ENCODE assay signal across 1 cellular context in the genomic region with DNA sequence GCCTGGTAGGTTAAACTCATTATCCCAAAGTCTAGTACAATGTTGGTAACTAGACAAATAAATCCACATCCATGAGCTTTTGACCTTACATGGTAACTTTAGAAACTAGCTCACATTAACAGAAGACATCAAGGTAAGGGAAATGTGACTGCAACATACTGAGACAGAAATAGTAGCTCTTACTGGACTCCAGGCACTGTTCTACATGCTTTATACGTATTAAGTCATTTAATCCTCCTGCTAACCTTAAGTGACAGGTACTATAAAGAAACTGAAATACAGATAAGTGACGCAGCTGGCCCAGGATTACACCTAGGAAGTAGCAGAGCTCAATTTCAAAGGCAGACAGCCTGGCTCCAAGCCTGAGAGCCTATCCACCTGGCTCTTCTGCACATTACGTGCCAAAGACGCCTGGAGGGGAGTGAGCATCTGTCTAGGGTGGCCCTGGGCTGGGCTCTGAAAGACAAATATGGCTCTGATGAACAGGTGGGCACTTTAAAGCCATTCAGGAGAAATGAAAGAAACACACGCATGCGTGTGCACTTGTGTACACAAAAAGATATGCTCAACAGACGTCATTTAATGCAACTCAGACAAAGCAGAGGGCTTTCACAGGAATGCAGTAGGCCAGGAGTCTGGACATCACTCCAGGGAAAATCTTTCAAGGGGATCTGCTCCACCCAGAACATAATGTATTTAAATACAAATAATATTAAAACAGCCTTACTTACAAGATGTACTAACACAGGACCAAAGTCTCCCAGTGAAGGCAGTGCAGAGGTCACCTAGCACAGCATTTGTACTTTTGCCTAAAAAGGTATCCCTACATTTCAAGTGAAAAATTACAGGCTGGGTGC.
TF ChIP-seq lines count a peak whose summit lies in the region.

No MANE protein-coding gene starts in this region.

TF ChIP-seq in HepG2, 621 proteins besides CTCF, POLR2A, EP300 and RAD21 (continued from another document and continues in another):
- TF ChIP-seq, protein P1, sequence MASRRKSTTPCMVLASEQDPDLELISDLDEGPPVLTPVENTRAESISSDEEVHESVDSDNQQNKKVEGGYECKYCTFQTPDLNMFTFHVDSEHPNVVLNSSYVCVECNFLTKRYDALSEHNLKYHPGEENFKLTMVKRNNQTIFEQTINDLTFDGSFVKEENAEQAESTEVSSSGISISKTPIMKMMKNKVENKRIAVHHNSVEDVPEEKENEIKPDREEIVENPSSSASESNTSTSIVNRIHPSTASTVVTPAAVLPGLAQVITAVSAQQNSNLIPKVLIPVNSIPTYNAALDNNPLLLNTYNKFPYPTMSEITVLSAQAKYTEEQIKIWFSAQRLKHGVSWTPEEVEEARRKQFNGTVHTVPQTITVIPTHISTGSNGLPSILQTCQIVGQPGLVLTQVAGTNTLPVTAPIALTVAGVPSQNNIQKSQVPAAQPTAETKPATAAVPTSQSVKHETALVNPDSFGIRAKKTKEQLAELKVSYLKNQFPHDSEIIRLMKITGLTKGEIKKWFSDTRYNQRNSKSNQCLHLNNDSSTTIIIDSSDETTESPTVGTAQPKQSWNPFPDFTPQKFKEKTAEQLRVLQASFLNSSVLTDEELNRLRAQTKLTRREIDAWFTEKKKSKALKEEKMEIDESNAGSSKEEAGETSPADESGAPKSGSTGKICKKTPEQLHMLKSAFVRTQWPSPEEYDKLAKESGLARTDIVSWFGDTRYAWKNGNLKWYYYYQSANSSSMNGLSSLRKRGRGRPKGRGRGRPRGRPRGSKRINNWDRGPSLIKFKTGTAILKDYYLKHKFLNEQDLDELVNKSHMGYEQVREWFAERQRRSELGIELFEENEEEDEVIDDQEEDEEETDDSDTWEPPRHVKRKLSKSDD (CRISPR knock-in tag; IDR thresholded peaks at IDR 0.05; ENCODE audit: low read depth), result no peak
- peak; percentile 44; the same call in 1 of the 2 replicates for TF ChIP-seq NR2F6 (IDR thresholded peaks at IDR 0.05)
- TF ChIP-seq NR2F6 (CRISPR knock-in tag; IDR thresholded peaks at IDR 0.05), result no peak; the same call in 1 of the 2 replicates
- TF ChIP-seq, protein P2, sequence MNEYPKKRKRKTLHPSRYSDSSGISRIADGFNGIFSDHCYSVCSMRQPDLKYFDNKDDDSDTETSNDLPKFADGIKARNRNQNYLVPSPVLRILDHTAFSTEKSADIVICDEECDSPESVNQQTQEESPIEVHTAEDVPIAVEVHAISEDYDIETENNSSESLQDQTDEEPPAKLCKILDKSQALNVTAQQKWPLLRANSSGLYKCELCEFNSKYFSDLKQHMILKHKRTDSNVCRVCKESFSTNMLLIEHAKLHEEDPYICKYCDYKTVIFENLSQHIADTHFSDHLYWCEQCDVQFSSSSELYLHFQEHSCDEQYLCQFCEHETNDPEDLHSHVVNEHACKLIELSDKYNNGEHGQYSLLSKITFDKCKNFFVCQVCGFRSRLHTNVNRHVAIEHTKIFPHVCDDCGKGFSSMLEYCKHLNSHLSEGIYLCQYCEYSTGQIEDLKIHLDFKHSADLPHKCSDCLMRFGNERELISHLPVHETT (CRISPR knock-in tag; conservative IDR thresholded peaks at IDR 0.05), result no peak
- no peak for TF ChIP-seq ZNF562 (CRISPR knock-in tag; IDR thresholded peaks at IDR 0.05; ENCODE audit: borderline replicate concordance)
- no peak for TF ChIP-seq ZFP62 (CRISPR knock-in tag; IDR thresholded peaks at IDR 0.05)
- TF ChIP-seq MIER3 (CRISPR knock-in tag; IDR thresholded peaks at IDR 0.05; ENCODE audit: borderline replicate concordance), result no peak
- no peak for TF ChIP-seq TOE1 (CRISPR knock-in tag; IDR thresholded peaks at IDR 0.05)
- TF ChIP-seq, protein P3, sequence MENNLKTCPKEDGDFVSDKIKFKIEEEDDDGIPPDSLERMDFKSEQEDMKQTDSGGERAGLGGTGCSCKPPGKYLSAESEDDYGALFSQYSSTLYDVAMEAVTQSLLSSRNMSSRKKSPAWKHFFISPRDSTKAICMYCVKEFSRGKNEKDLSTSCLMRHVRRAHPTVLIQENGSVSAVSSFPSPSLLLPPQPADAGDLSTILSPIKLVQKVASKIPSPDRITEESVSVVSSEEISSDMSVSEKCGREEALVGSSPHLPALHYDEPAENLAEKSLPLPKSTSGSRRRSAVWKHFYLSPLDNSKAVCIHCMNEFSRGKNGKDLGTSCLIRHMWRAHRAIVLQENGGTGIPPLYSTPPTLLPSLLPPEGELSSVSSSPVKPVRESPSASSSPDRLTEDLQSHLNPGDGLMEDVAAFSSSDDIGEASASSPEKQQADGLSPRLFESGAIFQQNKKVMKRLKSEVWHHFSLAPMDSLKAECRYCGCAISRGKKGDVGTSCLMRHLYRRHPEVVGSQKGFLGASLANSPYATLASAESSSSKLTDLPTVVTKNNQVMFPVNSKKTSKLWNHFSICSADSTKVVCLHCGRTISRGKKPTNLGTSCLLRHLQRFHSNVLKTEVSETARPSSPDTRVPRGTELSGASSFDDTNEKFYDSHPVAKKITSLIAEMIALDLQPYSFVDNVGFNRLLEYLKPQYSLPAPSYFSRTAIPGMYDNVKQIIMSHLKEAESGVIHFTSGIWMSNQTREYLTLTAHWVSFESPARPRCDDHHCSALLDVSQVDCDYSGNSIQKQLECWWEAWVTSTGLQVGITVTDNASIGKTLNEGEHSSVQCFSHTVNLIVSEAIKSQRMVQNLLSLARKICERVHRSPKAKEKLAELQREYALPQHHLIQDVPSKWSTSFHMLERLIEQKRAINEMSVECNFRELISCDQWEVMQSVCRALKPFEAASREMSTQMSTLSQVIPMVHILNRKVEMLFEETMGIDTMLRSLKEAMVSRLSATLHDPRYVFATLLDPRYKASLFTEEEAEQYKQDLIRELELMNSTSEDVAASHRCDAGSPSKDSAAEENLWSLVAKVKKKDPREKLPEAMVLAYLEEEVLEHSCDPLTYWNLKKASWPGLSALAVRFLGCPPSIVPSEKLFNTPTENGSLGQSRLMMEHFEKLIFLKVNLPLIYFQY (CRISPR knock-in tag; IDR thresholded peaks at IDR 0.05; ENCODE audit: borderline replicate concordance), result no peak
- no peak for TF ChIP-seq RFX3 (CRISPR knock-in tag; IDR thresholded peaks at IDR 0.05)
- TF ChIP-seq, protein P4, sequence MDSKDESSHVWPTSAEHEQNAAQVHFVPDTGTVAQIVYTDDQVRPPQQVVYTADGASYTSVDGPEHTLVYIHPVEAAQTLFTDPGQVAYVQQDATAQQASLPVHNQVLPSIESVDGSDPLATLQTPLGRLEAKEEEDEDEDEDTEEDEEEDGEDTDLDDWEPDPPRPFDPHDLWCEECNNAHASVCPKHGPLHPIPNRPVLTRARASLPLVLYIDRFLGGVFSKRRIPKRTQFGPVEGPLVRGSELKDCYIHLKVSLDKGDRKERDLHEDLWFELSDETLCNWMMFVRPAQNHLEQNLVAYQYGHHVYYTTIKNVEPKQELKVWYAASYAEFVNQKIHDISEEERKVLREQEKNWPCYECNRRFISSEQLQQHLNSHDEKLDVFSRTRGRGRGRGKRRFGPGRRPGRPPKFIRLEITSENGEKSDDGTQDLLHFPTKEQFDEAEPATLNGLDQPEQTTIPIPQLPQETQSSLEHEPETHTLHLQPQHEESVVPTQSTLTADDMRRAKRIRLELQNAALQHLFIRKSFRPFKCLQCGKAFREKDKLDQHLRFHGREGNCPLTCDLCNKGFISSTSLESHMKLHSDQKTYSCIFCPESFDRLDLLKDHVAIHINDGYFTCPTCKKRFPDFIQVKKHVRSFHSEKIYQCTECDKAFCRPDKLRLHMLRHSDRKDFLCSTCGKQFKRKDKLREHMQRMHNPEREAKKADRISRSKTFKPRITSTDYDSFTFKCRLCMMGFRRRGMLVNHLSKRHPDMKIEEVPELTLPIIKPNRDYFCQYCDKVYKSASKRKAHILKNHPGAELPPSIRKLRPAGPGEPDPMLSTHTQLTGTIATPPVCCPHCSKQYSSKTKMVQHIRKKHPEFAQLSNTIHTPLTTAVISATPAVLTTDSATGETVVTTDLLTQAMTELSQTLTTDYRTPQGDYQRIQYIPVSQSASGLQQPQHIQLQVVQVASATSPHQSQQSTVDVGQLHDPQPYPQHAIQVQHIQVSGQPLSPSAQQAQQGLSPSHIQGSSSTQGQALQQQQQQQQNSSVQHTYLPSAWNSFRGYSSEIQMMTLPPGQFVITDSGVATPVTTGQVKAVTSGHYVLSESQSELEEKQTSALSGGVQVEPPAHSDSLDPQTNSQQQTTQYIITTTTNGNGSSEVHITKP (CRISPR knock-in tag; IDR thresholded peaks at IDR 0.05; ENCODE audit: low read depth), result no peak
- TF ChIP-seq, protein P5, sequence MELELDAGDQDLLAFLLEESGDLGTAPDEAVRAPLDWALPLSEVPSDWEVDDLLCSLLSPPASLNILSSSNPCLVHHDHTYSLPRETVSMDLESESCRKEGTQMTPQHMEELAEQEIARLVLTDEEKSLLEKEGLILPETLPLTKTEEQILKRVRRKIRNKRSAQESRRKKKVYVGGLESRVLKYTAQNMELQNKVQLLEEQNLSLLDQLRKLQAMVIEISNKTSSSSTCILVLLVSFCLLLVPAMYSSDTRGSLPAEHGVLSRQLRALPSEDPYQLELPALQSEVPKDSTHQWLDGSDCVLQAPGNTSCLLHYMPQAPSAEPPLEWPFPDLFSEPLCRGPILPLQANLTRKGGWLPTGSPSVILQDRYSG (CRISPR knock-in tag; IDR thresholded peaks at IDR 0.05), result no peak
- TF ChIP-seq, protein P6, sequence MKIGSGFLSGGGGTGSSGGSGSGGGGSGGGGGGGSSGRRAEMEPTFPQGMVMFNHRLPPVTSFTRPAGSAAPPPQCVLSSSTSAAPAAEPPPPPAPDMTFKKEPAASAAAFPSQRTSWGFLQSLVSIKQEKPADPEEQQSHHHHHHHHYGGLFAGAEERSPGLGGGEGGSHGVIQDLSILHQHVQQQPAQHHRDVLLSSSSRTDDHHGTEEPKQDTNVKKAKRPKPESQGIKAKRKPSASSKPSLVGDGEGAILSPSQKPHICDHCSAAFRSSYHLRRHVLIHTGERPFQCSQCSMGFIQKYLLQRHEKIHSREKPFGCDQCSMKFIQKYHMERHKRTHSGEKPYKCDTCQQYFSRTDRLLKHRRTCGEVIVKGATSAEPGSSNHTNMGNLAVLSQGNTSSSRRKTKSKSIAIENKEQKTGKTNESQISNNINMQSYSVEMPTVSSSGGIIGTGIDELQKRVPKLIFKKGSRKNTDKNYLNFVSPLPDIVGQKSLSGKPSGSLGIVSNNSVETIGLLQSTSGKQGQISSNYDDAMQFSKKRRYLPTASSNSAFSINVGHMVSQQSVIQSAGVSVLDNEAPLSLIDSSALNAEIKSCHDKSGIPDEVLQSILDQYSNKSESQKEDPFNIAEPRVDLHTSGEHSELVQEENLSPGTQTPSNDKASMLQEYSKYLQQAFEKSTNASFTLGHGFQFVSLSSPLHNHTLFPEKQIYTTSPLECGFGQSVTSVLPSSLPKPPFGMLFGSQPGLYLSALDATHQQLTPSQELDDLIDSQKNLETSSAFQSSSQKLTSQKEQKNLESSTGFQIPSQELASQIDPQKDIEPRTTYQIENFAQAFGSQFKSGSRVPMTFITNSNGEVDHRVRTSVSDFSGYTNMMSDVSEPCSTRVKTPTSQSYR (CRISPR knock-in tag; IDR thresholded peaks at IDR 0.05; ENCODE audit: borderline replicate concordance), result no peak
- TF ChIP-seq, protein P7, sequence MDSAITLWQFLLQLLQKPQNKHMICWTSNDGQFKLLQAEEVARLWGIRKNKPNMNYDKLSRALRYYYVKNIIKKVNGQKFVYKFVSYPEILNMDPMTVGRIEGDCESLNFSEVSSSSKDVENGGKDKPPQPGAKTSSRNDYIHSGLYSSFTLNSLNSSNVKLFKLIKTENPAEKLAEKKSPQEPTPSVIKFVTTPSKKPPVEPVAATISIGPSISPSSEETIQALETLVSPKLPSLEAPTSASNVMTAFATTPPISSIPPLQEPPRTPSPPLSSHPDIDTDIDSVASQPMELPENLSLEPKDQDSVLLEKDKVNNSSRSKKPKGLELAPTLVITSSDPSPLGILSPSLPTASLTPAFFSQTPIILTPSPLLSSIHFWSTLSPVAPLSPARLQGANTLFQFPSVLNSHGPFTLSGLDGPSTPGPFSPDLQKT (CRISPR knock-in tag; IDR thresholded peaks at IDR 0.05; ENCODE audit: borderline replicate concordance), result no peak
- no peak for TF ChIP-seq NFE2 (CRISPR knock-in tag; IDR thresholded peaks at IDR 0.05)
- TF ChIP-seq SP2 (CRISPR knock-in tag; IDR thresholded peaks at IDR 0.05), result no peak
- TF ChIP-seq, protein P8, sequence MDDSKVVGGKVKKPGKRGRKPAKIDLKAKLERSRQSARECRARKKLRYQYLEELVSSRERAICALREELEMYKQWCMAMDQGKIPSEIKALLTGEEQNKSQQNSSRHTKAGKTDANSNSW (CRISPR knock-in tag; IDR thresholded peaks at IDR 0.05; ENCODE audit: borderline replicate concordance), result no peak
- TF ChIP-seq ZNF563 (CRISPR knock-in tag; IDR thresholded peaks at IDR 0.05), result no peak
- TF ChIP-seq, protein P9, sequence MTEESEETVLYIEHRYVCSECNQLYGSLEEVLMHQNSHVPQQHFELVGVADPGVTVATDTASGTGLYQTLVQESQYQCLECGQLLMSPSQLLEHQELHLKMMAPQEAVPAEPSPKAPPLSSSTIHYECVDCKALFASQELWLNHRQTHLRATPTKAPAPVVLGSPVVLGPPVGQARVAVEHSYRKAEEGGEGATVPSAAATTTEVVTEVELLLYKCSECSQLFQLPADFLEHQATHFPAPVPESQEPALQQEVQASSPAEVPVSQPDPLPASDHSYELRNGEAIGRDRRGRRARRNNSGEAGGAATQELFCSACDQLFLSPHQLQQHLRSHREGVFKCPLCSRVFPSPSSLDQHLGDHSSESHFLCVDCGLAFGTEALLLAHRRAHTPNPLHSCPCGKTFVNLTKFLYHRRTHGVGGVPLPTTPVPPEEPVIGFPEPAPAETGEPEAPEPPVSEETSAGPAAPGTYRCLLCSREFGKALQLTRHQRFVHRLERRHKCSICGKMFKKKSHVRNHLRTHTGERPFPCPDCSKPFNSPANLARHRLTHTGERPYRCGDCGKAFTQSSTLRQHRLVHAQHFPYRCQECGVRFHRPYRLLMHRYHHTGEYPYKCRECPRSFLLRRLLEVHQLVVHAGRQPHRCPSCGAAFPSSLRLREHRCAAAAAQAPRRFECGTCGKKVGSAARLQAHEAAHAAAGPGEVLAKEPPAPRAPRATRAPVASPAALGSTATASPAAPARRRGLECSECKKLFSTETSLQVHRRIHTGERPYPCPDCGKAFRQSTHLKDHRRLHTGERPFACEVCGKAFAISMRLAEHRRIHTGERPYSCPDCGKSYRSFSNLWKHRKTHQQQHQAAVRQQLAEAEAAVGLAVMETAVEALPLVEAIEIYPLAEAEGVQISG (CRISPR knock-in tag; IDR thresholded peaks at IDR 0.05), result no peak
- no peak for TF ChIP-seq ZSCAN22 (CRISPR knock-in tag; IDR thresholded peaks at IDR 0.05)
- peak; percentile 40 for TF ChIP-seq CREM (IDR thresholded peaks at IDR 0.05)
- TF ChIP-seq CREM (CRISPR knock-in tag; IDR thresholded peaks at IDR 0.05), result no peak
- TF ChIP-seq SP5 (CRISPR knock-in tag; IDR thresholded peaks at IDR 0.05; ENCODE audit: borderline replicate concordance, low read depth), result no peak
- no peak for TF ChIP-seq ZNF572 (CRISPR knock-in tag; IDR thresholded peaks at IDR 0.05)
- TF ChIP-seq SSRP1 (CRISPR knock-in tag; IDR thresholded peaks at IDR 0.05), result no peak
- no peak for TF ChIP-seq ZFP90 (CRISPR knock-in tag; IDR thresholded peaks at IDR 0.05; ENCODE audit: borderline replicate concordance)
- TF ChIP-seq ZFP36L1 (CRISPR knock-in tag; IDR thresholded peaks at IDR 0.05), result no peak
- TF ChIP-seq NONO (IDR thresholded peaks at IDR 0.05), result no peak
- no peak for TF ChIP-seq NONO (CRISPR knock-in tag; conservative IDR thresholded peaks at IDR 0.05)
- TF ChIP-seq FOXO1 (CRISPR knock-in tag; IDR thresholded peaks at IDR 0.05), result no peak
- no peak for TF ChIP-seq ZNF558 (CRISPR knock-in tag; IDR thresholded peaks at IDR 0.05; ENCODE audit: borderline replicate concordance)
- TF ChIP-seq ZBTB7A (CRISPR knock-in tag; IDR thresholded peaks at IDR 0.05), result no peak
- no peak for TF ChIP-seq SOX6 (IDR thresholded peaks at IDR 0.05)
- TF ChIP-seq SOX6 (CRISPR knock-in tag; IDR thresholded peaks at IDR 0.05), result no peak
- TF ChIP-seq ZNF441 (CRISPR knock-in tag; IDR thresholded peaks at IDR 0.05; ENCODE audit: borderline replicate concordance), result no peak
- TF ChIP-seq ZNF777 (CRISPR knock-in tag; IDR thresholded peaks at IDR 0.05), result no peak
- no peak for TF ChIP-seq RFX5 (IDR thresholded peaks at IDR 0.05; ENCODE audit: low read depth, low read length)
- TF ChIP-seq IRF2 (CRISPR knock-in tag; IDR thresholded peaks at IDR 0.05), result 0 out of 2 replicates have a peak, but pooled peaks have one; percentile 18
- no peak for TF ChIP-seq NBN (conservative IDR thresholded peaks at IDR 0.05)
- TF ChIP-seq NFE2L2 (IDR thresholded peaks at IDR 0.05; ENCODE audit: low read length), result no peak
